Comparison of ENCODE assay signal across 16 cellular contexts in the genomic region with DNA sequence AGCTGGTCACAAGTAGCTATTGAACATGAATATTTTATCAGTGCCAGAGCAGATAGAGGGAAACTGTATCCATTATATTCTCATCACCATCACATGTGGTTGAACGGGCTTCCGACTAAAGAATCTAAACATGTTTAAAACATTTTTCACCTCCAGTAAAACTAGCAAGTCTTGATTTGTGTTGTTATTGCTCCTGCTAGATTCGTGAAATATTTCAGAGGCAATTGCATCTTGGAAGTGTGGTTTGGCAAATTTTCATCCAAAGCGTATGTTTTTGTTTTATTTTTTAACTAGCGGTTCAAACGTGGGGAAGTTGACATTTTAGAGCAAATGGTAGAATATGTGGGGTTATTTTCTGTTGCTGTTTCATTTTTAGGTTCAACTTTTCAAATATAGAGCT.
DNase-seq lines count a peak whose midpoint lies in the region; ATAC-seq, FAIRE-seq and TF ChIP-seq lines count a peak whose summit lies in the region.
"Had no signal": no experiment of that assay in that cellular context is flagged by ENCODE, and none has a peak within 500 bp of the region (broad histone marks: within the 10 kb centered on the region; RNA-seq: fewer than 3 reads in every experiment).

No MANE protein-coding gene starts in this region.

- no peaks in the 10 kb centered on the region for H4K20me1 ChIP-seq in osteoblast (ENCODE audit: insufficient read depth, low read length)

- H3K36me3 ChIP-seq in osteoblast (ENCODE audit: insufficient read depth, low read length), result no peaks in the 10 kb centered on the region
- H3K36me3 ChIP-seq: HAP-1 had no signal

- H3K27ac ChIP-seq in osteoblast (ENCODE audit: low read depth, low read length), result no peak overlapping the region

- no peaks in the 10 kb centered on the region for H3K79me2 ChIP-seq in osteoblast (ENCODE audit: insufficient read depth, low read length)

- H3K4me2 ChIP-seq in osteoblast (ENCODE audit: insufficient read depth, low read length), result peak overlapping the region; percentile 54

- H3K4me1 ChIP-seq in osteoblast (ENCODE audit: insufficient read depth, low read length), result no peaks in the 10 kb centered on the region
- H3K4me1 ChIP-seq: HAP-1 had no signal

- H3K4me3 ChIP-seq in AG10803 (ENCODE audit: low read length) (peak overlapping the region; percentile 38), osteoblast (ENCODE audit: insufficient read depth, low read length) (peak overlapping the region; percentile 40)
- H3K4me3 ChIP-seq: HAP-1 had no signal

- H2AFZ ChIP-seq in osteoblast (ENCODE audit: low read length), result peak overlapping the region; percentile 76

- ATAC-seq in GM21515 (IDR thresholded peaks at IDR 0.05; ENCODE audit: unreplicated experiment), result no peak

- no peak; the same call in 1 of the 2 replicates for TF ChIP-seq CTCF in AG10803 (conservative IDR thresholded peaks at IDR 0.05; ENCODE audit: low read length)
- TF ChIP-seq CTCF in osteoblast (IDR thresholded peaks at IDR 0.05; ENCODE audit: extremely low read depth, low read depth, low read length), result peak; percentile 10

- H3K9me3 ChIP-seq in osteoblast (ENCODE audit: low read depth, low read length), result no peaks in the 10 kb centered on the region
- H3K9me3 ChIP-seq: HAP-1 had no signal

- peak; percentile 95 for FAIRE-seq in endometrium (lab: Jason Lieb, UNC)
- FAIRE-seq: A204.1 had no signal

- no peaks in the 10 kb centered on the region for H3K27me3 ChIP-seq in osteoblast (ENCODE audit: insufficient read depth, low read length)

- DNase-seq in AG10803 (ENCODE audit: low read depth) (peak; percentile 86), GM04504 (ENCODE audit: low read depth) (peak; percentile 42), osteoblast (ENCODE audit: insufficient read length, low spot score, missing footprints) (no peak), NCI-H146 treated with DMSO at 0.1 percent for 48 hours (lab: John Stamatoyannopoulos, UW; ENCODE audit: unreplicated experiment) (no peak)
- DNase-seq in activated CD4-positive, CD25-positive, alpha-beta regulatory T cell (lab: John Stamatoyannopoulos, UW), result no peak
- DNase-seq: DMS79 treated with DMSO at 0.1 percent for 48 hours, KG1, NCI-H1048, NCI-H1436, NCI-H2029, NCI-H446, SHP77 had no signal

Comparison
In these comparisons a context has a peak if more than half of its experiments do, and no peak if none do; other contexts are left out.
1. DNase-seq: peak in AG10803 (single experiment) and GM04504 (single experiment); none in osteoblast (single experiment), activated CD4-positive, CD25-positive, alpha-beta regulatory T cell (0 of 4) and NCI-H146 treated with DMSO at 0.1 percent for 48 hours (single experiment).